Comparison of ENCODE assay signal across 22 cellular contexts in genomic region chr4:89416968-89417367, GRCh38.
"Had no signal": no experiment of that assay in that cellular context is flagged by ENCODE, and none has a peak within 500 bp of the region (broad histone marks: within the 10 kb centered on the region; RNA-seq: fewer than 3 reads in every experiment).

No MANE protein-coding gene starts in this region.

- H3K4me1 Mint-ChIP-seq: activated naive CD8-positive, alpha-beta T cell treated with anti-CD3 and anti-CD28 coated beads, Interleukin-2, amount 10 ng/mL, durations not matched to agents 7 days and 5 days had no signal

- DNase-seq: activated CD4-positive, alpha-beta T cell treated with anti-CD3 and anti-CD28 coated beads for 4 hours; activated CD8-positive, alpha-beta memory T cell treated with anti-CD3 and anti-CD28 coated beads, Interleukin-2, amount 50 U/mL, for 4 hours; activated CD8-positive, alpha-beta T cell treated with anti-CD3 and anti-CD28 coated beads for 36 hours; activated naive CD4-positive, alpha-beta T cell treated with anti-CD3 and anti-CD28 coated beads, Interleukin-2, amount 50 U/mL, for 16 hours; activated naive CD8-positive, alpha-beta T cell treated with anti-CD3 and anti-CD28 coated beads, Interleukin-2, amount 10 ng/mL, durations not matched to agents 7 days and 5 days; activated T-cell treated with anti-CD3 and anti-CD28 coated beads, Interleukin-2, amount 50 U/mL, for 72 hours; adrenal gland; anterior cingulate cortex; central memory CD4-positive, alpha-beta T cell; KG1; MM.1S; NCI-H1105 treated with DMSO at 0.1 percent for 48 hours; NCI-H1436 treated with DMSO at 0.1 percent for 48 hours; NCI-H187 treated with DMSO at 0.1 percent for 48 hours; NCI-H2081 treated with DMSO at 0.1 percent for 48 hours; NCI-H446; NCI-H524; SHP77 had no signal

- H3K27ac Mint-ChIP-seq: activated CD8-positive, alpha-beta T cell treated with anti-CD3 and anti-CD28 coated beads for 36 hours; activated naive CD8-positive, alpha-beta T cell treated with anti-CD3 and anti-CD28 coated beads, Interleukin-2, amount 10 ng/mL, durations not matched to agents 7 days and 5 days; activated T-cell treated with anti-CD3 and anti-CD28 coated beads, Interleukin-2, amount 50 U/mL, for 72 hours; T-helper 1 cell treated with Interleukin-12 subunit alpha and Interleukin-12 subunit beta and Interleukin-4 antibody, amounts not matched to agents 30 μg/mL and 1 μg/mL, for 36 hours had no signal

- H3K27me3 Mint-ChIP-seq: activated CD8-positive, alpha-beta T cell treated with anti-CD3 and anti-CD28 coated beads for 36 hours; activated naive CD8-positive, alpha-beta T cell treated with anti-CD3 and anti-CD28 coated beads, Interleukin-2, amount 10 ng/mL, durations not matched to agents 7 days and 5 days had no signal

- H3K4me1 ChIP-seq: adrenal gland, breast epithelium, SJSA1 had no signal

- H3K4me3 ChIP-seq: adrenal gland, breast epithelium, SJSA1 had no signal

- H3K27ac ChIP-seq: adrenal gland, breast epithelium, SJSA1 had no signal

- H3K4me3 Mint-ChIP-seq: activated CD8-positive, alpha-beta T cell treated with anti-CD3 and anti-CD28 coated beads for 36 hours; activated naive CD8-positive, alpha-beta T cell treated with anti-CD3 and anti-CD28 coated beads, Interleukin-2, amount 10 ng/mL, durations not matched to agents 7 days and 5 days; activated T-cell treated with anti-CD3 and anti-CD28 coated beads, Interleukin-2, amount 50 U/mL, for 72 hours; T-helper 1 cell treated with Interleukin-12 subunit alpha and Interleukin-12 subunit beta and Interleukin-4 antibody, amounts not matched to agents 30 μg/mL and 1 μg/mL, for 36 hours had no signal

- ATAC-seq: activated CD4-positive, CD25-positive, alpha-beta regulatory T cell treated with anti-CD3 and anti-CD28 coated beads, Interleukin-2, amount 50 U/mL, for 24 hours; activated CD8-positive, alpha-beta T cell treated with anti-CD3 and anti-CD28 coated beads for 36 hours; activated T-cell treated with anti-CD3 and anti-CD28 coated beads, Interleukin-2, amount 50 U/mL, for 72 hours had no signal

- H3K9me3 Mint-ChIP-seq: activated CD8-positive, alpha-beta T cell treated with anti-CD3 and anti-CD28 coated beads for 36 hours; activated naive CD8-positive, alpha-beta T cell treated with anti-CD3 and anti-CD28 coated beads, Interleukin-2, amount 10 ng/mL, durations not matched to agents 7 days and 5 days; activated T-cell treated with anti-CD3 and anti-CD28 coated beads, Interleukin-2, amount 50 U/mL, for 72 hours; T-helper 1 cell treated with Interleukin-12 subunit alpha and Interleukin-12 subunit beta and Interleukin-4 antibody, amounts not matched to agents 30 μg/mL and 1 μg/mL, for 36 hours had no signal

- H3K9me3 ChIP-seq: adrenal gland, breast epithelium, SJSA1 had no signal

- H3K36me3 Mint-ChIP-seq: activated naive CD8-positive, alpha-beta T cell treated with anti-CD3 and anti-CD28 coated beads, Interleukin-2, amount 10 ng/mL, durations not matched to agents 7 days and 5 days had no signal

- H3K36me3 ChIP-seq: adrenal gland, breast epithelium, SJSA1 had no signal

- H3K27me3 ChIP-seq: adrenal gland, breast epithelium, SJSA1 had no signal
